9 cellular contexts compared by ENCODE assay signal in genomic region chr7:100540073-100540723, GRCh38. TPM values are rescaled to one million over a fixed set of nuclear protein-coding genes. Genes with fewer than 3 reads are reported as not detected.
DNase-seq lines count a peak whose midpoint lies in the region; ATAC-seq, FAIRE-seq and TF ChIP-seq lines count a peak whose summit lies in the region.
"Had no signal": no experiment of that assay in that cellular context is flagged by ENCODE, and none has a peak within 500 bp of the region (broad histone marks: within the 10 kb centered on the region; RNA-seq: fewer than 3 reads in every experiment).

No MANE protein-coding gene starts in this region.

- H3K9me3 Mint-ChIP-seq in activated T-helper 1 cell treated with anti-CD3 and anti-CD28 coated beads, Interleukin-12 subunit alpha, Interleukin-12 subunit beta, Interleukin-2, Interleukin-4 antibody, amounts not matched to agents 30 ng/mL and 10 ng/mL and 1 ng/mL, durations not matched to agents 14 hours and 24 hours and 36 hours, result no peaks in the 10 kb centered on the region
- no peaks in the 10 kb centered on the region for H3K9me3 Mint-ChIP-seq in stimulated activated naive CD8-positive, alpha-beta T cell treated with anti-CD3 and anti-CD28 coated beads, Interleukin-15, amount 100 ng/mL, for 72 hours

- TF ChIP-seq CTCF in keratinocyte (optimal IDR thresholded peaks at IDR 0.05 in 1 of 3, IDR thresholded peaks at IDR 0.05 in 1 of 3, conservative IDR thresholded peaks at IDR 0.05 in 1 of 3; ENCODE audit: extremely low read depth in 1 of 3, insufficient read depth in 2 of 3, low read length in 3 of 3), result no peak

- peaks cover 16% of the 10 kb centered on the region for H3K4me1 ChIP-seq in keratinocyte (ENCODE audit: control insufficient read depth, extremely low read depth, insufficient read depth, low read length)

- dilution Hi-C loops in keratinocyte (cut with MboI; ENCODE audit: extremely low pct_ligation_motif_present, low sequenced_read_pairs), result no loop called here

- no peak overlapping the region for H3K27ac ChIP-seq in keratinocyte (ENCODE audit: control insufficient read depth, insufficient read depth, low read length)

- no peaks in the 10 kb centered on the region for H4K20me1 ChIP-seq in keratinocyte (ENCODE audit: control insufficient read depth, extremely low read depth, insufficient read depth, low read length)

- peak overlapping the region; percentile 98 for H3K4me2 ChIP-seq in keratinocyte (ENCODE audit: control insufficient read depth, extremely low read depth, insufficient read depth, low read depth, low read length)

- intact Hi-C loops in activated T-helper 1 cell treated with anti-CD3 and anti-CD28 coated beads, Interleukin-12 subunit alpha, Interleukin-12 subunit beta, Interleukin-2, Interleukin-4 antibody, amounts not matched to agents 30 ng/mL and 10 ng/mL and 1 ng/mL, durations not matched to agents 14 hours and 24 hours and 36 hours (cut with micrococcal nuclease), result no loop called here

- H3K4me1 Mint-ChIP-seq in activated T-helper 1 cell treated with anti-CD3 and anti-CD28 coated beads, Interleukin-12 subunit alpha, Interleukin-12 subunit beta, Interleukin-2, Interleukin-4 antibody, amounts not matched to agents 30 ng/mL and 10 ng/mL and 1 ng/mL, durations not matched to agents 14 hours and 24 hours and 36 hours (ENCODE audit: low read depth), result peaks cover 58% of the 10 kb centered on the region
- peaks cover 67% of the 10 kb centered on the region for H3K4me1 Mint-ChIP-seq in stimulated activated naive CD8-positive, alpha-beta T cell treated with anti-CD3 and anti-CD28 coated beads, Interleukin-15, amount 100 ng/mL, for 72 hours

- peaks cover 33% of the 10 kb centered on the region for H3K36me3 Mint-ChIP-seq in activated T-helper 1 cell treated with anti-CD3 and anti-CD28 coated beads, Interleukin-12 subunit alpha, Interleukin-12 subunit beta, Interleukin-2, Interleukin-4 antibody, amounts not matched to agents 30 ng/mL and 10 ng/mL and 1 ng/mL, durations not matched to agents 14 hours and 24 hours and 36 hours (ENCODE audit: low read depth)

- no peaks in the 10 kb centered on the region for H3K36me3 ChIP-seq in keratinocyte (ENCODE audit: control insufficient read depth in 2 of 2, extremely low read depth in 1 of 2, insufficient read depth in 2 of 2, low read length in 2 of 2)

- H3K4me3 Mint-ChIP-seq in activated T-helper 1 cell treated with anti-CD3 and anti-CD28 coated beads, Interleukin-12 subunit alpha, Interleukin-12 subunit beta, Interleukin-2, Interleukin-4 antibody, amounts not matched to agents 30 ng/mL and 10 ng/mL and 1 ng/mL, durations not matched to agents 14 hours and 24 hours and 36 hours, result peak overlapping the region; percentile 98
- H3K4me3 Mint-ChIP-seq in stimulated activated naive CD8-positive, alpha-beta T cell treated with anti-CD3 and anti-CD28 coated beads, Interleukin-15, amount 100 ng/mL, for 72 hours, result peak overlapping the region; percentile 85 to 97

- peak overlapping the region; percentile 72 to 84 (median 74) for H3K4me3 ChIP-seq in keratinocyte (ENCODE audit: control insufficient read depth in 2 of 3, extremely low read depth in 1 of 3, insufficient read depth in 2 of 3, low read depth in 1 of 3, low read length in 3 of 3)

- H3K79me2 ChIP-seq in keratinocyte (ENCODE audit: control insufficient read depth, insufficient read depth, low read length), result no peaks in the 10 kb centered on the region

- no peak for ATAC-seq in stimulated activated naive CD8-positive, alpha-beta T cell treated with anti-CD3 and anti-CD28 coated beads, Interleukin-15, amount 100 ng/mL, for 72 hours

- peak; percentile 39 for DNase-seq in NCI-H2171 treated with DMSO at 0.1 percent for 48 hours (lab: John Stamatoyannopoulos, UW)
- DNase-seq in NCI-H2171 (lab: John Stamatoyannopoulos, UW), result no peak
- DNase-seq in activated T-helper 1 cell treated with anti-CD3 and anti-CD28 coated beads, Interleukin-12 subunit alpha, Interleukin-12 subunit beta, Interleukin-2, Interleukin-4 antibody, amounts not matched to agents 30 ng/mL and 10 ng/mL and 1 ng/mL, durations not matched to agents 14 hours and 24 hours and 36 hours (ENCODE audit: low spot score), result no peak
- no peak for DNase-seq in keratinocyte (ENCODE audit: low read depth, low spot score)
- no peak for DNase-seq in stimulated activated naive CD8-positive, alpha-beta T cell treated with anti-CD3 and anti-CD28 coated beads, Interleukin-15, amount 100 ng/mL, for 72 hours
- DNase-seq in activated gamma-delta T cell (lab: John Stamatoyannopoulos, UW), result no peak
- no peak for DNase-seq in DMS153 treated with DMSO at 0.1 percent for 48 hours (lab: John Stamatoyannopoulos, UW; ENCODE audit: unreplicated experiment)
- no peak for DNase-seq in activated CD4-positive, CD25-positive, alpha-beta regulatory T cell treated with anti-CD3 and anti-CD28 coated beads, Interleukin-2, amount 50 U/mL, for 72 hours

- no peaks in the 10 kb centered on the region for H3K27me3 ChIP-seq in keratinocyte (ENCODE audit: control insufficient read depth, extremely low read depth, insufficient read depth, low read length)

- no peaks in the 10 kb centered on the region for H3K9me1 ChIP-seq in keratinocyte (ENCODE audit: control insufficient read depth, extremely low read depth, insufficient read depth, low read length)

- peak overlapping the region; percentile 82 for H3K27ac Mint-ChIP-seq in activated T-helper 1 cell treated with anti-CD3 and anti-CD28 coated beads, Interleukin-12 subunit alpha, Interleukin-12 subunit beta, Interleukin-2, Interleukin-4 antibody, amounts not matched to agents 30 ng/mL and 10 ng/mL and 1 ng/mL, durations not matched to agents 14 hours and 24 hours and 36 hours
- peak overlapping the region; percentile 75 to 86 for H3K27ac Mint-ChIP-seq in stimulated activated naive CD8-positive, alpha-beta T cell treated with anti-CD3 and anti-CD28 coated beads, Interleukin-15, amount 100 ng/mL, for 72 hours

- peak overlapping the region; percentile 55 for H3K9ac ChIP-seq in keratinocyte (ENCODE audit: control insufficient read depth, extremely low read depth, insufficient read depth, low read length)

- FAIRE-seq in keratinocyte (lab: Jason Lieb, UNC), result no peak
- FAIRE-seq: A204.1 had no signal

- no peak overlapping the region for H2AFZ ChIP-seq in keratinocyte (ENCODE audit: control insufficient read depth, low read length)

- no peaks in the 10 kb centered on the region for H3K9me3 ChIP-seq in keratinocyte (ENCODE audit: control insufficient read depth, low read depth, low read length)

- H3K27me3 Mint-ChIP-seq in activated T-helper 1 cell treated with anti-CD3 and anti-CD28 coated beads, Interleukin-12 subunit alpha, Interleukin-12 subunit beta, Interleukin-2, Interleukin-4 antibody, amounts not matched to agents 30 ng/mL and 10 ng/mL and 1 ng/mL, durations not matched to agents 14 hours and 24 hours and 36 hours (ENCODE audit: insufficient read depth), result no peaks in the 10 kb centered on the region
- no peaks in the 10 kb centered on the region for H3K27me3 Mint-ChIP-seq in stimulated activated naive CD8-positive, alpha-beta T cell treated with anti-CD3 and anti-CD28 coated beads, Interleukin-15, amount 100 ng/mL, for 72 hours

RNA-seq across cellular contexts. Expression of gene AGFG2, which starts 1.2 kb away (rescaled TPM):
- total RNA-seq in activated T-helper 1 cell treated with anti-CD3 and anti-CD28 coated beads, Interleukin-12 subunit alpha, Interleukin-12 subunit beta, Interleukin-2, Interleukin-4 antibody, amounts not matched to agents 30 ng/mL and 10 ng/mL and 1 ng/mL, durations not matched to agents 14 hours and 24 hours and 36 hours, result 113 and 124 TPM in 2 replicates
- polyA plus RNA-seq in keratinocyte, result 3.1 to 4.1 TPM (median 3.4 TPM) in 3 replicates
- polyA plus RNA-seq in keratinocyte (2011; ENCODE audit: low read depth), result 0.95 TPM
- polyA plus RNA-seq in keratinocyte (2011; cell fraction: cytosol; rRNA removed), result 2.0 and 5.4 TPM in 2 replicates
- 4.1 and 6.8 TPM in 2 replicates for polyA plus RNA-seq in keratinocyte (2011; cell fraction: nucleus; rRNA removed)
- 2.6 and 5.4 TPM in 2 replicates for polyA plus RNA-seq in keratinocyte (2012; ENCODE audit: low replicate concordance)
- 2.7 to 10.7 TPM (median 5.2 TPM) in 3 replicates for polyA minus RNA-seq in keratinocyte
- 18.4 TPM for polyA minus RNA-seq in keratinocyte (2011; cell fraction: cytosol; rRNA and poly(A)+ RNA removed)
- polyA minus RNA-seq in keratinocyte (2011; cell fraction: nucleus; rRNA and poly(A)+ RNA removed), result 3.6 and 4.1 TPM in 2 replicates

RNA-seq across cellular contexts. Expression of gene SAP25, which starts 33.5 kb away (rescaled TPM):
- 9.1 and 11.2 TPM in 2 replicates for total RNA-seq in activated T-helper 1 cell treated with anti-CD3 and anti-CD28 coated beads, Interleukin-12 subunit alpha, Interleukin-12 subunit beta, Interleukin-2, Interleukin-4 antibody, amounts not matched to agents 30 ng/mL and 10 ng/mL and 1 ng/mL, durations not matched to agents 14 hours and 24 hours and 36 hours
- 0.16 to 0.21 TPM in 2 of 3 replicates, not detected in the other for polyA plus RNA-seq in keratinocyte
- polyA plus RNA-seq in keratinocyte (2011; ENCODE audit: low read depth), result not detected
- not detected in 2 replicates for polyA plus RNA-seq in keratinocyte (2011; cell fraction: cytosol; rRNA removed)
- polyA plus RNA-seq in keratinocyte (2011; cell fraction: nucleus; rRNA removed), result 0.78 and 2.4 TPM in 2 replicates
- 0.36 and 0.82 TPM in 2 replicates for polyA plus RNA-seq in keratinocyte (2012; ENCODE audit: low replicate concordance)
- polyA minus RNA-seq in keratinocyte, result not detected in 3 replicates
- polyA minus RNA-seq in keratinocyte (2011; cell fraction: cytosol; rRNA and poly(A)+ RNA removed), result not detected
- 0.84 TPM in 1 of 2 replicates, not detected in the other for polyA minus RNA-seq in keratinocyte (2011; cell fraction: nucleus; rRNA and poly(A)+ RNA removed)

RNA-seq across cellular contexts. Expression of gene LRCH4, which starts 45.7 kb away (rescaled TPM):
- total RNA-seq in activated T-helper 1 cell treated with anti-CD3 and anti-CD28 coated beads, Interleukin-12 subunit alpha, Interleukin-12 subunit beta, Interleukin-2, Interleukin-4 antibody, amounts not matched to agents 30 ng/mL and 10 ng/mL and 1 ng/mL, durations not matched to agents 14 hours and 24 hours and 36 hours, result 104 and 107 TPM in 2 replicates
- 4.9 to 8.1 TPM (median 7.3 TPM) in 3 replicates for polyA plus RNA-seq in keratinocyte
- polyA plus RNA-seq in keratinocyte (2011; ENCODE audit: low read depth), result 4.5 TPM
- 3.6 and 5.4 TPM in 2 replicates for polyA plus RNA-seq in keratinocyte (2011; cell fraction: cytosol; rRNA removed)
- 32.8 and 52.4 TPM in 2 replicates for polyA plus RNA-seq in keratinocyte (2011; cell fraction: nucleus; rRNA removed)
- 9.5 and 10.4 TPM in 2 replicates for polyA plus RNA-seq in keratinocyte (2012; ENCODE audit: low replicate concordance)
- 5.7 to 22.5 TPM (median 10.3 TPM) in 3 replicates for polyA minus RNA-seq in keratinocyte
- 11.3 TPM for polyA minus RNA-seq in keratinocyte (2011; cell fraction: cytosol; rRNA and poly(A)+ RNA removed)
- polyA minus RNA-seq in keratinocyte (2011; cell fraction: nucleus; rRNA and poly(A)+ RNA removed), result 14.2 and 15.7 TPM in 2 replicates

RNA-seq across cellular contexts. Expression of gene FBXO24, which starts 45.9 kb away (rescaled TPM):
- total RNA-seq in activated T-helper 1 cell treated with anti-CD3 and anti-CD28 coated beads, Interleukin-12 subunit alpha, Interleukin-12 subunit beta, Interleukin-2, Interleukin-4 antibody, amounts not matched to agents 30 ng/mL and 10 ng/mL and 1 ng/mL, durations not matched to agents 14 hours and 24 hours and 36 hours, result 0.27 and 0.41 TPM in 2 replicates
- 0.19 to 0.34 TPM (median 0.22 TPM) in 3 replicates for polyA plus RNA-seq in keratinocyte
- 0.26 TPM for polyA plus RNA-seq in keratinocyte (2011; ENCODE audit: low read depth)
- polyA plus RNA-seq in keratinocyte (2011; cell fraction: cytosol; rRNA removed), result 0.13 and 0.22 TPM in 2 replicates
- polyA plus RNA-seq in keratinocyte (2011; cell fraction: nucleus; rRNA removed), result 0.19 and 0.61 TPM in 2 replicates
- polyA plus RNA-seq in keratinocyte (2012; ENCODE audit: low replicate concordance), result 0.14 and 0.17 TPM in 2 replicates
- 0.63 to 1.7 TPM in 2 of 3 replicates, not detected in the other for polyA minus RNA-seq in keratinocyte
- not detected for polyA minus RNA-seq in keratinocyte (2011; cell fraction: cytosol; rRNA and poly(A)+ RNA removed)
- polyA minus RNA-seq in keratinocyte (2011; cell fraction: nucleus; rRNA and poly(A)+ RNA removed), result not detected in 2 replicates

RNA-seq across cellular contexts. Expression of gene NYAP1, which starts 56.5 kb away (rescaled TPM):
- total RNA-seq in activated T-helper 1 cell treated with anti-CD3 and anti-CD28 coated beads, Interleukin-12 subunit alpha, Interleukin-12 subunit beta, Interleukin-2, Interleukin-4 antibody, amounts not matched to agents 30 ng/mL and 10 ng/mL and 1 ng/mL, durations not matched to agents 14 hours and 24 hours and 36 hours, result 0.23 and 0.37 TPM in 2 replicates
- polyA plus RNA-seq in keratinocyte, result 0.16 to 0.48 TPM (median 0.16 TPM) in 3 replicates
- not detected for polyA plus RNA-seq in keratinocyte (2011; ENCODE audit: low read depth)
- polyA plus RNA-seq in keratinocyte (2011; cell fraction: cytosol; rRNA removed), result 0.06 and 0.48 TPM in 2 replicates
- polyA plus RNA-seq in keratinocyte (2011; cell fraction: nucleus; rRNA removed), result 0.37 and 1.0 TPM in 2 replicates
- 0.36 TPM in 1 of 2 replicates, not detected in the other for polyA plus RNA-seq in keratinocyte (2012; ENCODE audit: low replicate concordance)
- polyA minus RNA-seq in keratinocyte, result not detected in 3 replicates
- polyA minus RNA-seq in keratinocyte (2011; cell fraction: cytosol; rRNA and poly(A)+ RNA removed), result 1.9 TPM
- 0.23 and 0.42 TPM in 2 replicates for polyA minus RNA-seq in keratinocyte (2011; cell fraction: nucleus; rRNA and poly(A)+ RNA removed)
